Comparison of ENCODE assay signal across 9 cellular contexts in genomic region chr4:152459326-152459725, GRCh38.
DNase-seq lines count a peak whose midpoint lies in the region; ATAC-seq lines count a peak whose summit lies in the region.
"Had no signal": no experiment of that assay in that cellular context is flagged by ENCODE, and none has a peak within 500 bp of the region (broad histone marks: within the 10 kb centered on the region; RNA-seq: fewer than 3 reads in every experiment).

No MANE protein-coding gene starts in this region.

- H3K9me3 Mint-ChIP-seq in naive thymus-derived CD8-positive, alpha-beta T cell, result peaks cover 0 to 2% (median 0%) of the 10 kb centered on the region in 9 donors

- no peak overlapping the region for H3K4me3 Mint-ChIP-seq in T-helper 17 cell
- peak overlapping the region in 6 of 10 donors; percentile 0 to 48 (median 32) for H3K4me3 Mint-ChIP-seq in naive thymus-derived CD8-positive, alpha-beta T cell
- H3K4me3 Mint-ChIP-seq: nephron progenitor cell had no signal

- DNase-seq in T-helper 17 cell (no peak), NCI-H1417 (lab: John Stamatoyannopoulos, UW) (no peak)
- DNase-seq in naive thymus-derived CD8-positive, alpha-beta T cell, result no peak
- DNase-seq: NCI-H2227 treated with DMSO at 0.1 percent for 48 hours, nephron progenitor cell had no signal

- ATAC-seq in GM18502 (IDR thresholded peaks at IDR 0.05; ENCODE audit: poor library complexity, unreplicated experiment), result peak; percentile 29
- peak; percentile 3 for ATAC-seq in GM21723 (IDR thresholded peaks at IDR 0.05; ENCODE audit: unreplicated experiment)
- ATAC-seq in T-helper 17 cell, result peak; percentile 41
- peak in 1 of 2 donors; percentile 53 for ATAC-seq in naive thymus-derived CD8-positive, alpha-beta T cell
- ATAC-seq in HG02763 (IDR thresholded peaks at IDR 0.05; ENCODE audit: unreplicated experiment), result no peak
- no peak for ATAC-seq in GM21576 (IDR thresholded peaks at IDR 0.05; ENCODE audit: unreplicated experiment)

- peak overlapping the region; percentile 69 for H3K27ac Mint-ChIP-seq in T-helper 17 cell
- H3K27ac Mint-ChIP-seq in naive thymus-derived CD8-positive, alpha-beta T cell, result peak overlapping the region in 5 of 10 donors; percentile 4 to 69 (median 37)
- H3K27ac Mint-ChIP-seq: nephron progenitor cell had no signal

- POLR2A ChIA-PET in naive thymus-derived CD8-positive, alpha-beta T cell (lab: Charles Lee), result no interaction called here

- H3K36me3 Mint-ChIP-seq in T-helper 17 cell (ENCODE audit: low read depth), result peaks cover 2% of the 10 kb centered on the region
- H3K36me3 Mint-ChIP-seq in naive thymus-derived CD8-positive, alpha-beta T cell, result peaks cover 5 to 9% (median 9%) of the 10 kb centered on the region in 3 donors

- peaks cover 49% of the 10 kb centered on the region for H3K4me1 Mint-ChIP-seq in T-helper 17 cell
- peaks cover 27 to 83% (median 59%) of the 10 kb centered on the region in 4 donors for H3K4me1 Mint-ChIP-seq in naive thymus-derived CD8-positive, alpha-beta T cell

- H3K27me3 Mint-ChIP-seq in T-helper 17 cell, result no peaks in the 10 kb centered on the region
- no peaks in the 10 kb centered on the region for H3K27me3 Mint-ChIP-seq in naive thymus-derived CD8-positive, alpha-beta T cell

- no peaks in the 10 kb centered on the region for H3K9me3 ChIP-seq in T-helper 17 cell (ENCODE audit: control insufficient read depth, low read length, poor library complexity, severe bottlenecking)

Comparison
In these comparisons a context has a peak if more than half of its experiments do, and no peak if none do; other contexts are left out.
1. ATAC-seq: peak in GM18502 (single experiment), GM21723 (single experiment) and T-helper 17 cell (single experiment); none in HG02763 (single experiment) and GM21576 (single experiment).